In genomic region chr19:38650911-38651584, GRCh38 we compare ENCODE assay signal across 9 cellular contexts. TPM values are rescaled to one million over a fixed set of nuclear protein-coding genes. Genes with fewer than 3 reads are reported as not detected.
DNase-seq lines count a peak whose midpoint lies in the region; ATAC-seq and TF ChIP-seq lines count a peak whose summit lies in the region.
"Had no signal": no experiment of that assay in that cellular context is flagged by ENCODE, and none has a peak within 500 bp of the region (broad histone marks: within the 10 kb centered on the region; RNA-seq: fewer than 3 reads in every experiment).

No MANE protein-coding gene starts in this region.

- TF ChIP-seq CTCF in fibroblast of the aortic adventitia (IDR thresholded peaks at IDR 0.05; ENCODE audit: insufficient read depth, low read length): peak; percentile 45
- no peak for TF ChIP-seq CTCF in retinal pigment epithelial cell (conservative IDR thresholded peaks at IDR 0.05; ENCODE audit: low read depth, low read length)

- peak overlapping the region; percentile 42 for H3K4me3 ChIP-seq in fibroblast of the aortic adventitia (ENCODE audit: low read depth, low read length)
- peak overlapping the region; percentile 100 for H3K4me3 ChIP-seq in retinal pigment epithelial cell (ENCODE audit: low read length)

- ATAC-seq in GM21447 (IDR thresholded peaks at IDR 0.05; ENCODE audit: unreplicated experiment) (no peak), GM18870 (IDR thresholded peaks at IDR 0.05; ENCODE audit: unreplicated experiment) (no peak)

- DNase-seq in GM03348 (ENCODE audit: low spot score): peak; percentile 71
- peak; percentile 45 for DNase-seq in SKM-1 (lab: John Stamatoyannopoulos, UW; ENCODE audit: unreplicated experiment)
- peak; percentile 99 for DNase-seq in fibroblast of the aortic adventitia (ENCODE audit: low read depth)
- no peak for DNase-seq in retinal pigment epithelial cell (ENCODE audit: low read depth)
- DNase-seq in NCI-H2227 treated with DMSO at 0.1 percent for 48 hours (lab: John Stamatoyannopoulos, UW): no peak
- no peak for DNase-seq in NCI-H146 treated with DMSO at 0.1 percent for 48 hours (lab: John Stamatoyannopoulos, UW; ENCODE audit: unreplicated experiment)

RNA-seq across cellular contexts. Expression of gene ACTN4, which starts 3.6 kb away (rescaled TPM):
- 20.1 and 280 TPM in 2 replicates for total RNA-seq in fibroblast of the aortic adventitia (ENCODE audit: low replicate concordance)

RNA-seq across cellular contexts. Expression of gene EIF3K, which starts 32.1 kb away (rescaled TPM):
- total RNA-seq in fibroblast of the aortic adventitia (ENCODE audit: low replicate concordance): 268 and 491 TPM in 2 replicates

RNA-seq across cellular contexts. Expression of gene MAP4K1, which starts 33.3 kb away (rescaled TPM):
- total RNA-seq in fibroblast of the aortic adventitia (ENCODE audit: low replicate concordance): 0.57 TPM in 1 of 2 replicates, not detected in the other
- total RNA-seq: dermis microvascular lymphatic vessel endothelial cell had no signal

Comparison
In these comparisons a context has a peak if more than half of its experiments do, and no peak if none do; other contexts are left out.
1. DNase-seq: peak in GM03348 (single experiment), SKM-1 (single experiment) and fibroblast of the aortic adventitia (single experiment); none in retinal pigment epithelial cell (single experiment), NCI-H2227 treated with DMSO at 0.1 percent for 48 hours (single experiment) and NCI-H146 treated with DMSO at 0.1 percent for 48 hours (single experiment).